ENCODE assay signal across 13 cellular contexts in genomic region chr3:38487323-38487722, GRCh38. TPM values are rescaled to one million over a fixed set of nuclear protein-coding genes. Genes with fewer than 3 reads are reported as not detected.
A peak's percentile ranks its signal among the peaks of the same experiment; 100 is the strongest.
DNase-seq lines count a peak whose midpoint lies in the region; ATAC-seq and TF ChIP-seq lines count a peak whose summit lies in the region.
"Had no signal": no experiment of that assay in that cellular context is flagged by ENCODE, and none has a peak within 500 bp of the region (broad histone marks: within the 10 kb centered on the region; RNA-seq: fewer than 3 reads in every experiment).

No MANE protein-coding gene starts in this region.

- DNase-seq in germinal center (ENCODE audit: low spot score) = no peak
- DNase-seq in activated CD4-positive, alpha-beta memory T cell treated with anti-CD3 and anti-CD28 coated beads for 36 hours = no peak
- no peak for DNase-seq in HUDEP-2 (lab: John Stamatoyannopoulos, UW; ENCODE audit: unreplicated experiment in 76 of 76)
- DNase-seq in DMS79 treated with DMSO at 0.1 percent for 48 hours (lab: John Stamatoyannopoulos, UW) = no peak
- DNase-seq: activated T-cell treated with anti-CD3 and anti-CD28 coated beads, Interleukin-2, amount 50 U/mL, for 48 hours; BE2C; mucosa of descending colon; stimulated activated CD4-positive, alpha-beta T cell treated with anti-CD3 and anti-CD28 coated beads, Interleukin-4, amount 100 ng/mL, for 4 hours had no signal

- POLR2A ChIA-PET in activated CD4-positive, alpha-beta memory T cell treated with anti-CD3 and anti-CD28 coated beads for 36 hours (lab: Charles Lee) = no interaction called here

- no peak overlapping the region for H2AFZ ChIP-seq in OCI-LY3 (ENCODE audit: low read depth, low read length)

- no peaks in the 10 kb centered on the region for H3K79me2 ChIP-seq in OCI-LY3 (ENCODE audit: low read length)

- H3K36me3 ChIP-seq in OCI-LY3 (replicated peaks; ENCODE audit: low read depth, low read length) = peaks cover 8% of the 10 kb centered on the region
- H3K36me3 ChIP-seq: BE2C had no signal

- ATAC-seq in GM18519 (IDR thresholded peaks at IDR 0.05; ENCODE audit: low FRiP score, unreplicated experiment) (peak; percentile 67), GM21367 (IDR thresholded peaks at IDR 0.05; ENCODE audit: unreplicated experiment) (peak; percentile 54), HG02981 (IDR thresholded peaks at IDR 0.05; ENCODE audit: unreplicated experiment) (peak; percentile 62)
- ATAC-seq: mucosa of descending colon had no signal

- 0 out of 2 replicates have a peak, but pooled peaks cover 6% of the 10 kb centered on the region for H4K20me1 ChIP-seq in OCI-LY3 (ENCODE audit: insufficient read depth, low read length)

- H3K9ac ChIP-seq in OCI-LY3 (ENCODE audit: low read length) = no peak overlapping the region

- no peak overlapping the region for H3K27ac Mint-ChIP-seq in activated CD4-positive, alpha-beta memory T cell treated with anti-CD3 and anti-CD28 coated beads for 36 hours

- H3K27me3 Mint-ChIP-seq in activated CD4-positive, alpha-beta memory T cell treated with anti-CD3 and anti-CD28 coated beads for 36 hours = no peaks in the 10 kb centered on the region

- CTCF ChIA-PET in activated CD4-positive, alpha-beta memory T cell treated with anti-CD3 and anti-CD28 coated beads for 36 hours (lab: Charles Lee) = interaction anchor here (0.7 to 1.2 kb wide), 2 partner anchors 34 to 168 kb away, joined by 3 read pairs; no protein-coding TSS in a partner anchor

- no peak overlapping the region for H3K4me3 Mint-ChIP-seq in activated CD4-positive, alpha-beta memory T cell treated with anti-CD3 and anti-CD28 coated beads for 36 hours

- H3K9me3 Mint-ChIP-seq in activated CD4-positive, alpha-beta memory T cell treated with anti-CD3 and anti-CD28 coated beads for 36 hours = no peaks in the 10 kb centered on the region

- peaks cover 27% of the 10 kb centered on the region for H3K4me1 ChIP-seq in OCI-LY3 (ENCODE audit: low read length)
- H3K4me1 ChIP-seq: BE2C, HAP-1 had no signal

- H3K36me3 Mint-ChIP-seq in activated CD4-positive, alpha-beta memory T cell treated with anti-CD3 and anti-CD28 coated beads for 36 hours = peaks cover 9% of the 10 kb centered on the region

- H3K4me1 Mint-ChIP-seq in activated CD4-positive, alpha-beta memory T cell treated with anti-CD3 and anti-CD28 coated beads for 36 hours (ENCODE audit: low read depth) = no peaks in the 10 kb centered on the region

- peak overlapping the region; percentile 36 for H3K27ac ChIP-seq in OCI-LY3 (ENCODE audit: low read length)

- no peak overlapping the region for H3K4me3 ChIP-seq in OCI-LY3 (ENCODE audit: low read length)
- H3K4me3 ChIP-seq: HAP-1, mucosa of descending colon had no signal

- peak overlapping the region; percentile 37 for H3K4me2 ChIP-seq in OCI-LY3 (ENCODE audit: low read length)

- H3K27me3 ChIP-seq in OCI-LY3 (ENCODE audit: low read depth, low read length) = no peaks in the 10 kb centered on the region
- H3K27me3 ChIP-seq: BE2C had no signal

- intact Hi-C loops in activated CD4-positive, alpha-beta memory T cell treated with anti-CD3 and anti-CD28 coated beads for 36 hours (cut with micrococcal nuclease) = no loop called here

- no peak for TF ChIP-seq CTCF in OCI-LY3 (IDR thresholded peaks at IDR 0.05; ENCODE audit: low read depth, low read length)

- no peaks in the 10 kb centered on the region for H3K9me3 ChIP-seq in OCI-LY3 (ENCODE audit: insufficient read depth, low read length)
- H3K9me3 ChIP-seq: BE2C, HAP-1, mucosa of descending colon had no signal

RNA-seq across cellular contexts. Expression of gene EXOG, which starts 8.8 kb away (rescaled TPM):
- total RNA-seq in activated CD4-positive, alpha-beta memory T cell treated with anti-CD3 and anti-CD28 coated beads for 36 hours = 10 to 100 TPM; 11.7 to 13.0 TPM

RNA-seq across cellular contexts. Expression of gene ACVR2B, which starts 33.6 kb away (rescaled TPM):
- total RNA-seq in activated CD4-positive, alpha-beta memory T cell treated with anti-CD3 and anti-CD28 coated beads for 36 hours = 1 to 10 TPM; 7.1 to 7.8 TPM
